15 cellular contexts compared by ENCODE assay signal in genomic region chr17:2418572-2418971, GRCh38. TPM values are rescaled to one million over a fixed set of nuclear protein-coding genes. Genes with fewer than 3 reads are reported as not detected.
A peak's percentile ranks its signal among the peaks of the same experiment; 100 is the strongest.
DNase-seq lines count a peak whose midpoint lies in the region; ATAC-seq and TF ChIP-seq lines count a peak whose summit lies in the region.
"Had no signal": no experiment of that assay in that cellular context is flagged by ENCODE, and none has a peak within 500 bp of the region (broad histone marks: within the 10 kb centered on the region; RNA-seq: fewer than 3 reads in every experiment).

No MANE protein-coding gene starts in this region.

- H3K4me2 ChIP-seq in H9 (ENCODE audit: insufficient read depth, insufficient read length, low read length) (no peak overlapping the region), trophoblast cell (ENCODE audit: low read length) (no peak overlapping the region)

- H4K8ac ChIP-seq in H9 (replicated peaks; ENCODE audit: insufficient read length, low read depth, low read length), result no peak overlapping the region
- no peak overlapping the region for H4K8ac ChIP-seq in trophoblast cell (ENCODE audit: low read depth, low read length)

- H2AK5ac ChIP-seq in H9 (ENCODE audit: insufficient read length, low read length), result no peak overlapping the region
- H2AK5ac ChIP-seq in trophoblast cell (ENCODE audit: low read length), result no peak overlapping the region

- no peak for TF ChIP-seq POLR2A in gastrocnemius medialis (IDR thresholded peaks at IDR 0.05)

- H3K23me2 ChIP-seq in H9 (ENCODE audit: insufficient read length, low read depth, low read length, poor library complexity, severe bottlenecking), result no peaks in the 10 kb centered on the region

- DNase-seq in H9 (no peak), amniotic epithelial cell (ENCODE audit: low read depth) (peak; percentile 41), heart right ventricle (no peak), gastrocnemius medialis (peak in 1 of 2 donors; percentile 76), trophoblast cell (no peak), NCI-H1417 (lab: John Stamatoyannopoulos, UW) (no peak)
- DNase-seq: activated naive CD4-positive, alpha-beta T cell treated with anti-CD3 and anti-CD28 coated beads, Interleukin-2, amount 50 U/mL, for 16 hours; NCI-H510A treated with DMSO at 0.1 percent for 48 hours; stimulated activated CD4-positive, alpha-beta T cell treated with anti-CD3 and anti-CD28 coated beads, Interleukin-2, amount 100 ng/mL, for 24 hours; T1000 had no signal

- peak overlapping the region; percentile 48 to 81 (median 77); a peak in 4 of 7 replicates for H3K27ac Mint-ChIP-seq in H9
- H3K27ac Mint-ChIP-seq: memory B cell had no signal

- peaks cover 0 to 58% (median 0%) of the 10 kb centered on the region in 9 donors for H3K36me3 ChIP-seq in heart right ventricle
- peaks cover 0 to 17% of the 10 kb centered on the region in 2 donors for H3K36me3 ChIP-seq in gastrocnemius medialis
- peaks cover 38 to 41% of the 10 kb centered on the region in 2 experiments for H3K36me3 ChIP-seq in trophoblast cell (ENCODE audit: control insufficient read depth in 1 of 2, insufficient read depth in 2 of 2, low read length in 2 of 2)

- no peak overlapping the region for H3K27ac ChIP-seq in H9 (ENCODE audit: insufficient read length, low read depth, low read length)
- peak overlapping the region; percentile 35 to 72 (median 62) for H3K27ac ChIP-seq in heart right ventricle
- peak overlapping the region; percentile 54 to 81 (median 74) for H3K27ac ChIP-seq in gastrocnemius medialis
- H3K27ac ChIP-seq in trophoblast cell (ENCODE audit: low read depth, low read length), result no peak overlapping the region
- H3K27ac ChIP-seq: prostate gland had no signal

- no peak overlapping the region for H3K4me3 Mint-ChIP-seq in H9
- H3K4me3 Mint-ChIP-seq: memory B cell had no signal

- in situ Hi-C loops in gastrocnemius medialis (cut with MboI; ENCODE audit: low sequenced_read_pairs in 4 of 4), result loop anchor here in 3 of 4 donors (5.0 to 25.0 kb wide), 3 partner anchors 36 to 294 kb away; partner anchors contain the start of gene CLUH (in 1 of the 3)

- H3K4me1 Mint-ChIP-seq in H9, result peaks cover 6% of the 10 kb centered on the region in 2 experiments; a peak in 3 of 4 replicates

- no peaks in the 10 kb centered on the region for H3K79me2 ChIP-seq in H9 (ENCODE audit: insufficient read depth, low read length)
- no peaks in the 10 kb centered on the region for H3K79me2 ChIP-seq in trophoblast cell (ENCODE audit: control insufficient read depth, insufficient read depth, low read length, poor library complexity)

- H4K5ac ChIP-seq in H9 (ENCODE audit: insufficient read length, low read depth, low read length), result no peak overlapping the region

- H3K4me1 ChIP-seq in H9 (ENCODE audit: insufficient read depth, low read length), result no peaks in the 10 kb centered on the region
- H3K4me1 ChIP-seq in heart right ventricle, result peaks cover 3 to 36% (median 16%) of the 10 kb centered on the region in 9 donors
- H3K4me1 ChIP-seq in gastrocnemius medialis, result peaks cover 16 to 19% of the 10 kb centered on the region in 2 donors
- no peaks in the 10 kb centered on the region for H3K4me1 ChIP-seq in trophoblast cell (ENCODE audit: control insufficient read depth in 1 of 2, insufficient read depth in 2 of 2, low read length in 2 of 2)
- H3K4me1 ChIP-seq: prostate gland had no signal

- H4K12ac ChIP-seq in trophoblast cell (ENCODE audit: low read depth, low read length), result no peak overlapping the region

- H3K79me1 ChIP-seq in H9 (ENCODE audit: insufficient read depth, low read depth, low read length, poor library complexity, severe bottlenecking), result no peaks in the 10 kb centered on the region
- no peaks in the 10 kb centered on the region for H3K79me1 ChIP-seq in trophoblast cell (ENCODE audit: low read length)

- H3K4me3 ChIP-seq in heart right ventricle (no peak overlapping the region), gastrocnemius medialis (no peak overlapping the region), trophoblast cell (ENCODE audit: low read depth, low read length) (no peak overlapping the region)
- H3K4me3 ChIP-seq: dorsolateral prefrontal cortex, prostate gland had no signal

- H3K36me3 Mint-ChIP-seq in H9 (ENCODE audit: insufficient read depth in 1 of 3, low read depth in 3 of 3), result peaks cover 29 to 61% (median 53%) of the 10 kb centered on the region in 3 experiments

- H3K4ac ChIP-seq in H9 (ENCODE audit: low read depth, low read length), result no peak overlapping the region
- H3K4ac ChIP-seq in trophoblast cell (ENCODE audit: low read depth, low read length), result no peak overlapping the region

- intact Hi-C loops in heart right ventricle (cut with DNase I), result loop anchor here in 3 of 10 donors (10.0 kb wide), 2 partner anchors 54 to 176 kb away; partner anchors contain the start of gene PAFAH1B1 (in 1 of the 3)
- intact Hi-C loops in gastrocnemius medialis (cut with DNase I; ENCODE audit: low total_unique reads), result loop anchor here (10.0 kb wide), 1 partner anchor 54 kb away; no protein-coding TSS in a partner anchor

- no peaks in the 10 kb centered on the region for H3K9me3 Mint-ChIP-seq in H9
- H3K9me3 Mint-ChIP-seq: memory B cell had no signal

- TF ChIP-seq CTCF in H9 (conservative IDR thresholded peaks at IDR 0.05), result no peak
- no peak for TF ChIP-seq CTCF in heart right ventricle (IDR thresholded peaks at IDR 0.05)
- TF ChIP-seq CTCF in gastrocnemius medialis (IDR thresholded peaks at IDR 0.05 in 4 of 5, conservative IDR thresholded peaks at IDR 0.05 in 1 of 5), result no peak

- no CpG with 5 or more reads among the region's 7 CpGs for WGBS in H9 (ENCODE audit: extremely low coverage, insufficient read length, low lambda C conversion rate)
- WGBS in heart right ventricle, 2 donors, result 44 to 53% methylated on average over 7 of the region's 7 CpGs
- WGBS in trophoblast cell (ENCODE audit: extremely low coverage, insufficient coverage, insufficient read length), result no CpG with 5 or more reads among the region's 7 CpGs

- ATAC-seq in heart right ventricle, result peak in 6 of 8 donors; percentile 18 to 69 (median 46)
- peak; percentile 48 to 78 for ATAC-seq in gastrocnemius medialis
- ATAC-seq in HG02870 (IDR thresholded peaks at IDR 0.05; ENCODE audit: unreplicated experiment), result no peak
- no peak for ATAC-seq in GM21381 (IDR thresholded peaks at IDR 0.05; ENCODE audit: unreplicated experiment)

- no peak overlapping the region for H2BK15ac ChIP-seq in H9 (ENCODE audit: low read depth, low read length)

- H4K91ac ChIP-seq in H9 (ENCODE audit: insufficient read length, low read depth, low read length) (no peak overlapping the region), trophoblast cell (ENCODE audit: low read depth, low read length) (no peak overlapping the region)

- H3K27me3 ChIP-seq in H9 (ENCODE audit: insufficient read depth, low read length) (no peaks in the 10 kb centered on the region), heart right ventricle (no peaks in the 10 kb centered on the region), gastrocnemius medialis (no peaks in the 10 kb centered on the region), trophoblast cell (ENCODE audit: insufficient read depth, low read length) (no peaks in the 10 kb centered on the region)
- H3K27me3 ChIP-seq: dorsolateral prefrontal cortex had no signal

- H3K56ac ChIP-seq in H9 (ENCODE audit: insufficient read length, low read depth, low read length), result no peak overlapping the region

- H2BK5ac ChIP-seq in H9 (ENCODE audit: insufficient read length, low read length) (no peak overlapping the region), trophoblast cell (ENCODE audit: low read depth, low read length, poor library complexity) (no peak overlapping the region)

- H3K27me3 Mint-ChIP-seq in H9 (ENCODE audit: low read depth), result no peaks in the 10 kb centered on the region
- H3K27me3 Mint-ChIP-seq: memory B cell had no signal

- no peak overlapping the region for H2BK20ac ChIP-seq in H9 (ENCODE audit: low read depth, low read length, poor library complexity, severe bottlenecking)

- no peak overlapping the region for H2BK120ac ChIP-seq in H9 (ENCODE audit: low read depth, low read length, poor library complexity, severe bottlenecking)
- H2BK120ac ChIP-seq in trophoblast cell (ENCODE audit: insufficient read depth, low read length, poor library complexity), result no peak overlapping the region

- H2AFZ ChIP-seq in H9 (ENCODE audit: low read length) (no peak overlapping the region), trophoblast cell (ENCODE audit: insufficient read depth, low read length, poor library complexity) (no peak overlapping the region)

- H3K23ac ChIP-seq in H9 (ENCODE audit: insufficient read length, low read depth, low read length) (no peak overlapping the region), trophoblast cell (ENCODE audit: low read length) (no peak overlapping the region)

- H3K18ac ChIP-seq in H9 (ENCODE audit: insufficient read length, low read depth, low read length) (no peak overlapping the region), trophoblast cell (ENCODE audit: low read length) (no peak overlapping the region)

- no peak overlapping the region for H2BK12ac ChIP-seq in H9 (ENCODE audit: insufficient read length, low read depth, low read length)
- H2BK12ac ChIP-seq in trophoblast cell (ENCODE audit: low read length), result no peak overlapping the region

- H4K20me1 ChIP-seq in H9 (ENCODE audit: control insufficient read depth, insufficient read depth, insufficient read length), result no peaks in the 10 kb centered on the region

- no peak overlapping the region for H3K14ac ChIP-seq in H9 (ENCODE audit: insufficient read depth, low read length)
- H3K14ac ChIP-seq in trophoblast cell (ENCODE audit: low read length), result no peak overlapping the region

- H3K9me3 ChIP-seq in H9 (ENCODE audit: control insufficient read depth, low read depth, low read length) (no peaks in the 10 kb centered on the region), heart right ventricle (no peaks in the 10 kb centered on the region), gastrocnemius medialis (no peaks in the 10 kb centered on the region), trophoblast cell (ENCODE audit: insufficient read depth, low read depth, low read length) (no peaks in the 10 kb centered on the region)
- H3K9me3 ChIP-seq: prostate gland had no signal

- H3T11ph ChIP-seq in H9 (ENCODE audit: low read length), result no peak overlapping the region

- H3K9ac ChIP-seq in H9 (ENCODE audit: extremely low read depth, insufficient read length, low read length) (no peak overlapping the region), trophoblast cell (ENCODE audit: low read length) (no peak overlapping the region)

RNA-seq across cellular contexts. Expression of gene MNT, which starts 17.7 kb away (rescaled TPM):
- total RNA-seq in H9 (2021), result 37.4 and 38.9 TPM in 2 replicates
- 10 to 100 TPM in 6 of 10 donors, 1 to 10 TPM in 4; 6.9 to 14.1 (median 11.0) TPM for total RNA-seq in heart right ventricle
- 10 to 100 TPM in 1 of 2 donors, 1 to 10 TPM in 1; 5.0 to 11.6 TPM for polyA plus RNA-seq in heart right ventricle
- total RNA-seq in gastrocnemius medialis, result 1 to 10 TPM; 2.9 to 5.4 (median 4.2) TPM
- 16.2 and 16.6 TPM in 2 replicates for polyA plus RNA-seq in trophoblast cell (2013)

Comparison
In these comparisons a context has a peak if more than half of its experiments do, and no peak if none do; other contexts are left out.
1. H3K27ac ChIP-seq: peak in heart right ventricle (10 of 10) and gastrocnemius medialis (4 of 4); none in H9 (single experiment) and trophoblast cell (single experiment).
2. ATAC-seq: peak in heart right ventricle (6 of 8) and gastrocnemius medialis (2 of 2); none in HG02870 (single experiment) and GM21381 (single experiment).